In genomic region chr1:11541956-11542355, GRCh38 we compare ENCODE assay signal across 11 cellular contexts.
A peak's percentile ranks its signal among the peaks of the same experiment; 100 is the strongest.
DNase-seq lines count a peak whose midpoint lies in the region; ATAC-seq and TF ChIP-seq lines count a peak whose summit lies in the region.
"Had no signal": no experiment of that assay in that cellular context is flagged by ENCODE, and none has a peak within 500 bp of the region (broad histone marks: within the 10 kb centered on the region; RNA-seq: fewer than 3 reads in every experiment).

No MANE protein-coding gene starts in this region.

- H3K27me3 ChIP-seq in osteoblast (ENCODE audit: insufficient read depth, low read length) (no peaks in the 10 kb centered on the region), psoas muscle (ENCODE audit: insufficient read depth in 3 of 3, low read length in 2 of 3) (peaks cover 0 to 59% (median 14%) of the 10 kb centered on the region in 3 donors)
- H3K27me3 ChIP-seq in CD8-positive, alpha-beta memory T cell (ENCODE audit: insufficient read depth, low read length, poor library complexity, severe bottlenecking) = peaks cover 5% of the 10 kb centered on the region

- H3K79me2 ChIP-seq in osteoblast (ENCODE audit: insufficient read depth, low read length) = no peaks in the 10 kb centered on the region

- H3K27me3 Mint-ChIP-seq in CD8-positive, alpha-beta memory T cell = peaks cover 19 to 35% of the 10 kb centered on the region in 2 donors

- H3K27ac Mint-ChIP-seq in CD8-positive, alpha-beta memory T cell = no peak overlapping the region
- H3K27ac Mint-ChIP-seq: B cell; CD4-positive, alpha-beta T cell had no signal

- CTCF ChIA-PET in HEK293 (lab: Yijun Ruan, JAX) = interaction anchor here (0.6 kb wide), 1 partner anchor 206 kb away, joined by 4 read pairs; no protein-coding TSS in a partner anchor
- CTCF ChIA-PET in CD8-positive, alpha-beta memory T cell (lab: Charles Lee) = no interaction called here

- H4K20me1 ChIP-seq in osteoblast (ENCODE audit: insufficient read depth, low read length) = no peaks in the 10 kb centered on the region

- H3K36me3 ChIP-seq in HEK293 (ENCODE audit: control insufficient read depth in 2 of 2, insufficient read depth in 1 of 2, low read length in 2 of 2) (no peaks in the 10 kb centered on the region), osteoblast (ENCODE audit: insufficient read depth, low read length) (no peaks in the 10 kb centered on the region), psoas muscle (ENCODE audit: insufficient read depth in 1 of 2, low read depth in 1 of 2) (no peaks in the 10 kb centered on the region)
- H3K36me3 ChIP-seq in CD8-positive, alpha-beta memory T cell (ENCODE audit: insufficient read depth, low read length) = no peaks in the 10 kb centered on the region

- no peak overlapping the region for H2AFZ ChIP-seq in osteoblast (ENCODE audit: low read length)

- intact Hi-C loops in psoas muscle (cut with DNase I) = no loop called here

- no peaks in the 10 kb centered on the region for H3K4me1 Mint-ChIP-seq in CD8-positive, alpha-beta memory T cell
- H3K4me1 Mint-ChIP-seq: B cell had no signal

- H3K36me3 Mint-ChIP-seq in CD8-positive, alpha-beta memory T cell = no peaks in the 10 kb centered on the region

- no peak overlapping the region for H3K4me2 ChIP-seq in osteoblast (ENCODE audit: insufficient read depth, low read length)

- H3K9me3 ChIP-seq in HEK293 (ENCODE audit: control insufficient read depth, insufficient read depth, low read depth, low read length) (no peaks in the 10 kb centered on the region), osteoblast (ENCODE audit: low read depth, low read length) (no peaks in the 10 kb centered on the region), psoas muscle (no peaks in the 10 kb centered on the region)
- H3K9me3 ChIP-seq in CD8-positive, alpha-beta memory T cell (ENCODE audit: low read length) = no peaks in the 10 kb centered on the region

- DNase-seq in DMS153 treated with DMSO at 0.1 percent for 48 hours (lab: John Stamatoyannopoulos, UW; ENCODE audit: unreplicated experiment) (peak; percentile 68), NCI-H2171 treated with DMSO at 0.1 percent for 48 hours (lab: John Stamatoyannopoulos, UW) (peak; percentile 38), osteoblast (ENCODE audit: insufficient read length, low spot score, missing footprints) (peak; percentile 62), NCI-H446 (lab: John Stamatoyannopoulos, UW) (no peak), psoas muscle (no peak)
- no peak for DNase-seq in CD8-positive, alpha-beta memory T cell
- DNase-seq: C1 segment of cervical spinal cord; CD4-positive, alpha-beta T cell; HCEC 1CT had no signal

- no peak overlapping the region for H3K4me3 ChIP-seq in HEK293 (ENCODE audit: low read depth, low read length)
- H3K4me3 ChIP-seq in osteoblast (ENCODE audit: insufficient read depth, low read length) = no peak overlapping the region
- H3K4me3 ChIP-seq in CD8-positive, alpha-beta memory T cell (ENCODE audit: low read length) = no peak overlapping the region
- no peak overlapping the region for H3K4me3 ChIP-seq in psoas muscle

- TF ChIP-seq CTCF in HEK293 (tag by site-specific recombination; IDR thresholded peaks at IDR 0.05) (no peak), osteoblast (IDR thresholded peaks at IDR 0.05; ENCODE audit: extremely low read depth, low read depth, low read length) (no peak), psoas muscle (IDR thresholded peaks at IDR 0.05) (no peak)

- ATAC-seq in psoas muscle = no peak

- POLR2A ChIA-PET in HEK293 (lab: Yijun Ruan, JAX) = no interaction called here
- POLR2A ChIA-PET in CD8-positive, alpha-beta memory T cell (lab: Charles Lee) = no interaction called here

- no peak overlapping the region for H3K4me3 Mint-ChIP-seq in CD8-positive, alpha-beta memory T cell
- H3K4me3 Mint-ChIP-seq: B cell; CD4-positive, alpha-beta T cell had no signal

- no peak overlapping the region for H3K27ac ChIP-seq in HEK293 (ENCODE audit: extremely low read depth, low read depth, low read length)
- no peak overlapping the region for H3K27ac ChIP-seq in osteoblast (ENCODE audit: low read depth, low read length)
- no peak overlapping the region for H3K27ac ChIP-seq in CD8-positive, alpha-beta memory T cell (ENCODE audit: low read depth, low read length)
- no peak overlapping the region for H3K27ac ChIP-seq in psoas muscle

- no peaks in the 10 kb centered on the region for H3K9me3 Mint-ChIP-seq in CD8-positive, alpha-beta memory T cell
- H3K9me3 Mint-ChIP-seq: CD4-positive, alpha-beta T cell had no signal

- WGBS in psoas muscle, 3 donors = 43 to 49% (median 44%) methylated on average over 7 of the region's 7 CpGs

- no peaks in the 10 kb centered on the region for H3K4me1 ChIP-seq in HEK293 (ENCODE audit: control insufficient read depth, insufficient read depth, low read length)
- no peaks in the 10 kb centered on the region for H3K4me1 ChIP-seq in osteoblast (ENCODE audit: insufficient read depth, low read length)
- no peaks in the 10 kb centered on the region for H3K4me1 ChIP-seq in CD8-positive, alpha-beta memory T cell (ENCODE audit: insufficient read depth, low read length)
- no peaks in the 10 kb centered on the region for H3K4me1 ChIP-seq in psoas muscle

TF ChIP-seq in HEK293, 187 proteins besides CTCF, POLR2A, EP300 and RAD21:
- peak; percentile 27; the same call in 1 of the 2 replicates for TF ChIP-seq GLIS1 (tag by site-specific recombination; IDR thresholded peaks at IDR 0.05)
- TF ChIP-seq SCRT1 (tag by site-specific recombination; IDR thresholded peaks at IDR 0.05; ENCODE audit: borderline replicate concordance) = no peak

Comparison
In these comparisons a context has a peak if more than half of its experiments do, and no peak if none do; other contexts are left out.
1. DNase-seq: peak in DMS153 treated with DMSO at 0.1 percent for 48 hours (single experiment), NCI-H2171 treated with DMSO at 0.1 percent for 48 hours (single experiment) and osteoblast (single experiment); none in NCI-H446 (0 of 2), CD8-positive, alpha-beta memory T cell (0 of 5) and psoas muscle (0 of 2).